ENCODE assay signal across 1 cellular context in the genomic region with DNA sequence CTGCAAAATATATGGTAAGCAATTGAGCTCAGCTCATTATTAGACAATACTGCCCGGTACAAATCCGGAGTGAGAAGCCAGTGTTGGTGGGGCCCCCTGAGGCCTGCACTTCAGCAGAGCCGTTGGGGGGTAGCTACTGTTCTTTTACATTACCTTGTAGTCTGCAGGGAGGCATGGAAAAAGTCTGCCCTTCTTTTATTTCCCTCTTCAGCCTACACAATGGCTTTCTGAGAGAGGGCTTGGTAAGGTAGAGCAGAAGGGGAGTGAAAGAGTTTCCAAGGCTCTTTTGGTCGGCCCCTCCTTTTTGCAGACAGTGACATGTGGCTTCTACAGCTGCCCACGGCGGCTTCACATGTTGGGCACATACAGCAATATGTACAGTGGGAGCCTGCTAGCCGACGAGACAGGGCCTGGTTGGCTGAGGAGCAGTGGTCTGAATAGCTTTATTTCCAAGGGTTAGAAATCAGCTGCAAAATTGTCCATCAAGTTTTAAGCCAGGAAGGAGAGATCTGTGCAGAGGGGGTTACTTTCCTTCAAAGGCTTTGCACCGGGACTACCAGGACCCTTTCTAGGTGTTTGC.
TF ChIP-seq lines count a peak whose summit lies in the region.

No MANE protein-coding gene starts in this region.

TF ChIP-seq in endothelial cell of umbilical vein, 7 proteins besides CTCF, POLR2A, EP300 and RAD21:
- TF ChIP-seq GATA2 (IDR thresholded peaks at IDR 0.05; ENCODE audit: insufficient read depth, insufficient read length, low read depth, low read length): no peak
- no peak for TF ChIP-seq EZH2 (IDR thresholded peaks at IDR 0.05; ENCODE audit: borderline replicate concordance, low read depth, low read length, severe bottlenecking)
- no peak for TF ChIP-seq FOS (IDR thresholded peaks at IDR 0.05; ENCODE audit: borderline replicate concordance, insufficient read depth, low read length)
- TF ChIP-seq MYC (IDR thresholded peaks at IDR 0.05; ENCODE audit: low read depth, low read length): no peak
- TF ChIP-seq JUN (IDR thresholded peaks at IDR 0.05; ENCODE audit: borderline replicate concordance, insufficient read depth, insufficient read length, low read depth): no peak
- no peak for TF ChIP-seq POLR2AphosphoS5 (IDR thresholded peaks at IDR 0.05; ENCODE audit: insufficient read depth, low read depth, low read length)
- TF ChIP-seq, protein P1, sequence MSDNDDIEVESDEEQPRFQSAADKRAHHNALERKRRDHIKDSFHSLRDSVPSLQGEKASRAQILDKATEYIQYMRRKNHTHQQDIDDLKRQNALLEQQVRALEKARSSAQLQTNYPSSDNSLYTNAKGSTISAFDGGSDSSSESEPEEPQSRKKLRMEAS (IDR thresholded peaks at IDR 0.05; ENCODE audit: insufficient read depth, insufficient read length): no peak
